29 cellular contexts compared by ENCODE assay signal in the genomic region with DNA sequence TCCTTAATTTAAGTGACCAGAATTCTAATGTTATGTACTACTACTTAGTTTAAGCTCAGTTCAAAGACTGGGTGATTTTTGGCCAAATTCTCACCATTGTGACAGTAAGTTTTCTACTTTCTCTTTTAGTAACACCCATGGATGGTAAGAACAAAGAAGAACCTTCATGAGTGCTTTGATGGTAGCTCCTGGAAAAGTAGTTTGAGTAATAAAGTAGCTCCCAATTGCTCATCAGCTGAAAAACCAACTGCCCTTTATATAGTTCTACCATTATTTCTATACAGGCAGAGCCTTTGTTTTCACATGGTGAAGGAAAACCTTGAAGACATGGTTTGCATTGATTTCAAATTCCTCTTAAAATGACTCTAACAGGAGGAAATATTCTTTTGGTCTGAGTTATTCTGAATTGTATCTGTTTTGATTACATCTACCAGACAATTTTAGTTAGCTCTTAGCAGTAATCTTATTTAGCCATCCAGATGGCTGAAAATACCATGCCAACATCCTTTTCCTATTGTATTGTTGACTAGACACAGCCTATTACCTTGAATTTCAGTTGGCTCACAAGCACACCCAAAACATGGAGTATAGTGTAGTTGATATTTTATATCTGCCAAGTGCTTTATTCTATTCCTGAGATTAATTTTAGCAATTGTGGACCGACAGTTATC.
"Had no signal": no experiment of that assay in that cellular context is flagged by ENCODE, and none has a peak within 500 bp of the region (broad histone marks: within the 10 kb centered on the region; RNA-seq: fewer than 3 reads in every experiment).

No MANE protein-coding gene starts in this region.

- DNase-seq: activated CD4-positive, alpha-beta T cell treated with anti-CD3 and anti-CD28 coated beads, Interleukin-2, amount 10 ng/mL, durations not matched to agents 7 days and 5 days; activated CD4-positive, alpha-beta T cell treated with anti-CD3 and anti-CD28 coated beads, Interleukin-2, amount 50 U/mL, for 48 hours; activated CD8-positive, alpha-beta memory T cell treated with anti-CD3 and anti-CD28 coated beads for 24 hours; activated CD8-positive, alpha-beta memory T cell treated with anti-CD3 and anti-CD28 coated beads, Interleukin-2, amount 10 ng/mL, durations not matched to agents 7 days and 5 days; activated CD8-positive, alpha-beta memory T cell treated with anti-CD3 and anti-CD28 coated beads, Interleukin-2, amount 50 U/mL, for 48 hours; activated effector memory CD4-positive, alpha-beta T cell treated with anti-CD3 and anti-CD28 coated beads, Interleukin-2, amount 50 U/mL, for 16 hours; activated naive CD4-positive, alpha-beta T cell; activated T-cell treated with anti-CD3 and anti-CD28 coated beads, Interleukin-2, amount 50 U/mL, for 48 hours; adrenal gland; body of pancreas; cerebellar nuclear complex; Karpas-422; KBM-7; NCI-H1105; NCI-H1417 treated with DMSO at 0.1 percent for 48 hours; NCI-H187 treated with DMSO at 0.1 percent for 48 hours; NCI-H2081; NCI-H2171 treated with DMSO at 0.1 percent for 48 hours; NCI-H2227 treated with DMSO at 0.1 percent for 48 hours; NCI-H446; NCI-H510A treated with DMSO at 0.1 percent for 48 hours; NCI-H526 treated with DMSO at 0.1 percent for 48 hours; NCI-H774; PC-3; Peyer's patch; RPMI8226; SHP77 treated with DMSO at 0.1 percent for 48 hours; T1000 had no signal

- ATAC-seq: activated CD8-positive, alpha-beta memory T cell treated with anti-CD3 and anti-CD28 coated beads, Interleukin-2, amount 10 ng/mL, durations not matched to agents 7 days and 5 days; body of pancreas; PC-3 had no signal

- H3K9me3 Mint-ChIP-seq: activated CD4-positive, alpha-beta T cell treated with anti-CD3 and anti-CD28 coated beads, Interleukin-2, amount 10 ng/mL, durations not matched to agents 7 days and 5 days; activated naive CD4-positive, alpha-beta T cell treated with anti-CD3 and anti-CD28 coated beads, Interleukin-2, amount 50 U/mL, for 24 hours had no signal

- H3K4me3 Mint-ChIP-seq: activated CD4-positive, alpha-beta T cell treated with anti-CD3 and anti-CD28 coated beads, Interleukin-2, amount 10 ng/mL, durations not matched to agents 7 days and 5 days; activated CD8-positive, alpha-beta memory T cell treated with anti-CD3 and anti-CD28 coated beads, Interleukin-2, amount 10 ng/mL, durations not matched to agents 7 days and 5 days; activated naive CD4-positive, alpha-beta T cell treated with anti-CD3 and anti-CD28 coated beads, Interleukin-2, amount 50 U/mL, for 24 hours had no signal

- H3K36me3 Mint-ChIP-seq: activated CD8-positive, alpha-beta memory T cell treated with anti-CD3 and anti-CD28 coated beads, Interleukin-2, amount 10 ng/mL, durations not matched to agents 7 days and 5 days; activated naive CD4-positive, alpha-beta T cell treated with anti-CD3 and anti-CD28 coated beads, Interleukin-2, amount 50 U/mL, for 24 hours had no signal

- H3K27ac Mint-ChIP-seq: activated CD4-positive, alpha-beta T cell treated with anti-CD3 and anti-CD28 coated beads, Interleukin-2, amount 10 ng/mL, durations not matched to agents 7 days and 5 days; activated CD8-positive, alpha-beta memory T cell treated with anti-CD3 and anti-CD28 coated beads, Interleukin-2, amount 10 ng/mL, durations not matched to agents 7 days and 5 days; activated naive CD4-positive, alpha-beta T cell treated with anti-CD3 and anti-CD28 coated beads, Interleukin-2, amount 50 U/mL, for 24 hours had no signal
